In the genomic region with DNA sequence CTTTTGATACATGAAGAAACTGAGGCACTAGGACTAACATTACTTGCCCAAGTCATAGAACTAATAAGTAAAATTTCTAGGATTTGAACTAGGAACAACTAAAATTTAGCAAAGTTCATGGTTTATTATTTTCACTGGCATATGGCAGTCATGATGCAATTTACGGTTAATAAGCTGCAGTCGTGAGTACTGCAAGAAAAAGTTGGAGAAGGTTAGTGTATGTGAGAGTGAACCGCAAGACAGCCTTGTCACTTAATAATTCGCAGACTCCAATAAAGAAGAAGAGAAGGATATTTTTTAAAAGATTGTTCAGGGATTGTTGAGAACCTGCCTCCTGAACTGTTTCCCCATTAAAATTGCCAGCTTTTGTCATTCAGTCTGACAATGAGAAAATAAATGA, we compare ENCODE assay signal across 1 cellular context.
TF ChIP-seq lines count a peak whose summit lies in the region.

No MANE protein-coding gene starts in this region.

TF ChIP-seq in IMR-90, 13 proteins besides CTCF, POLR2A, EP300 and RAD21:
- TF ChIP-seq, protein P1, sequence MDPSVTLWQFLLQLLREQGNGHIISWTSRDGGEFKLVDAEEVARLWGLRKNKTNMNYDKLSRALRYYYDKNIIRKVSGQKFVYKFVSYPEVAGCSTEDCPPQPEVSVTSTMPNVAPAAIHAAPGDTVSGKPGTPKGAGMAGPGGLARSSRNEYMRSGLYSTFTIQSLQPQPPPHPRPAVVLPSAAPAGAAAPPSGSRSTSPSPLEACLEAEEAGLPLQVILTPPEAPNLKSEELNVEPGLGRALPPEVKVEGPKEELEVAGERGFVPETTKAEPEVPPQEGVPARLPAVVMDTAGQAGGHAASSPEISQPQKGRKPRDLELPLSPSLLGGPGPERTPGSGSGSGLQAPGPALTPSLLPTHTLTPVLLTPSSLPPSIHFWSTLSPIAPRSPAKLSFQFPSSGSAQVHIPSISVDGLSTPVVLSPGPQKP (IDR thresholded peaks at IDR 0.05; ENCODE audit: borderline replicate concordance, low read depth, low read length) = no peak
- TF ChIP-seq CHD1 (IDR thresholded peaks at IDR 0.05; ENCODE audit: low read depth, low read length) = no peak
- TF ChIP-seq RCOR1 (IDR thresholded peaks at IDR 0.05; ENCODE audit: insufficient replicate concordance, low read length) = no peak
TF ChIP-seq in IMR-90: peak in this region for 0.
